ENCODE assay signal across 19 cellular contexts in the genomic region with DNA sequence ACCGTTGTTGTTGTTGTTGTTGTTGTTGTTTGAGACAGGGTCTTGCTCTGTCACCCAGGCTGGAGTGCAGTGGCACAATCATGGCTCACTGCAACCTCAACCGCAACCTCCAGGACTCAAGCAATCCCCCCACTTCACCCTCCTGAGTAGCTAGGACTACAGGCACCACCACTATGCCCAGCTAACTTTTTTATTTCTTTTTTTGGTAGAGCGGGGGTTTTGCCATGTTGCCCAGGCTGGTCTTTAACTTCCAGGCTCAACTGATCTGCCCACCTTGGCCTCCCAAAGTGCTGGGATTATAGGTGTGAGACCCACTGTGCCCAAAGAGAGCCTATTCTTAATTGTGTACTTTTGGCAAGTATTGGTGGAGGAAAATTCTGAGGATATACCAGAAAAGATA. TPM values are rescaled to one million over a fixed set of nuclear protein-coding genes. Genes with fewer than 3 reads are reported as not detected.
A peak's percentile ranks its signal among the peaks of the same experiment; 100 is the strongest.
DNase-seq lines count a peak whose midpoint lies in the region; ATAC-seq, FAIRE-seq and TF ChIP-seq lines count a peak whose summit lies in the region.
"Had no signal": no experiment of that assay in that cellular context is flagged by ENCODE, and none has a peak within 500 bp of the region (broad histone marks: within the 10 kb centered on the region; RNA-seq: fewer than 3 reads in every experiment).

No MANE protein-coding gene starts in this region.

- TF ChIP-seq POLR2A in HCT116 (IDR thresholded peaks at IDR 0.05; ENCODE audit: borderline replicate concordance, extremely low read depth, insufficient read depth, insufficient read length): no peak

- no peaks in the 10 kb centered on the region for H3K27me3 Mint-ChIP-seq in astrocyte (ENCODE audit: low read depth, unreplicated experiment)
- no peaks in the 10 kb centered on the region for H3K27me3 Mint-ChIP-seq in endothelial cell (ENCODE audit: unreplicated experiment)
- H3K27me3 Mint-ChIP-seq: activated naive CD4-positive, alpha-beta T cell treated with anti-CD3 and anti-CD28 coated beads, Interleukin-2, amount 50 U/mL, for 24 hours had no signal

- H3K4me2 ChIP-seq in HCT116 (ENCODE audit: low read length) (peak overlapping the region; percentile 72), astrocyte (ENCODE audit: low read length) (peak overlapping the region; percentile 82), smooth muscle cell (peak overlapping the region; percentile 1)

- H3K4me1 Mint-ChIP-seq in astrocyte (ENCODE audit: low read depth, unreplicated experiment): peaks cover 24% of the 10 kb centered on the region
- no peaks in the 10 kb centered on the region for H3K4me1 Mint-ChIP-seq in endothelial cell (ENCODE audit: unreplicated experiment)
- H3K4me1 Mint-ChIP-seq: activated naive CD4-positive, alpha-beta T cell treated with anti-CD3 and anti-CD28 coated beads, Interleukin-2, amount 50 U/mL, for 24 hours; WTC11 had no signal

- FAIRE-seq in astrocyte (lab: Jason Lieb, UNC): no peak

- TF ChIP-seq RAD21 in HCT116 (IDR thresholded peaks at IDR 0.05; ENCODE audit: low read depth): no peak

- no peaks in the 10 kb centered on the region for H3F3A ChIP-seq in smooth muscle cell (ENCODE audit: low read depth)

- H3K9me3 Mint-ChIP-seq in astrocyte (ENCODE audit: unreplicated experiment) (no peaks in the 10 kb centered on the region), endothelial cell (ENCODE audit: unreplicated experiment) (no peaks in the 10 kb centered on the region)
- H3K9me3 Mint-ChIP-seq: activated naive CD4-positive, alpha-beta T cell treated with anti-CD3 and anti-CD28 coated beads, Interleukin-2, amount 50 U/mL, for 24 hours; activated T-cell treated with anti-CD3 and anti-CD28 coated beads, Interleukin-2, amount 50 U/mL, for 72 hours; T-helper 2 cell treated with Interferon-gamma antibody and Interleukin-4, amounts not matched to agents 5 μg/mL and 100 μg/mL, for 36 hours had no signal

- H3K36me3 Mint-ChIP-seq in astrocyte (ENCODE audit: low read depth, unreplicated experiment) (peaks cover 2% of the 10 kb centered on the region), endothelial cell (ENCODE audit: low read depth, unreplicated experiment) (no peaks in the 10 kb centered on the region)
- H3K36me3 Mint-ChIP-seq: activated naive CD4-positive, alpha-beta T cell treated with anti-CD3 and anti-CD28 coated beads, Interleukin-2, amount 50 U/mL, for 24 hours; WTC11 had no signal

- H3K27me3 ChIP-seq in HCT116 (ENCODE audit: insufficient read depth, low read length) (no peaks in the 10 kb centered on the region), astrocyte (ENCODE audit: insufficient read depth, low read length) (no peaks in the 10 kb centered on the region), smooth muscle cell (ENCODE audit: low read depth) (no peaks in the 10 kb centered on the region)

- H3K36me3 ChIP-seq in HCT116 (ENCODE audit: control insufficient read depth in 1 of 2, insufficient read depth in 2 of 2, low read length in 2 of 2) (no peaks in the 10 kb centered on the region), astrocyte (ENCODE audit: insufficient read depth, low read length) (no peaks in the 10 kb centered on the region), smooth muscle cell (ENCODE audit: low read depth) (no peaks in the 10 kb centered on the region)

- H3K9me3 ChIP-seq in HCT116 (ENCODE audit: control insufficient read depth in 1 of 2, insufficient read depth in 1 of 2, low read depth in 1 of 2, low read length in 2 of 2): no peaks in the 10 kb centered on the region
- no peaks in the 10 kb centered on the region for H3K9me3 ChIP-seq in astrocyte (ENCODE audit: insufficient read depth, low read depth, low read length)
- no peaks in the 10 kb centered on the region for H3K9me3 ChIP-seq in smooth muscle cell (replicated peaks; ENCODE audit: low read depth)
- H3K9me3 ChIP-seq: mucosa of descending colon had no signal

- H3K79me2 ChIP-seq in HCT116 (ENCODE audit: insufficient read depth, low read length): no peaks in the 10 kb centered on the region
- peaks cover 6% of the 10 kb centered on the region for H3K79me2 ChIP-seq in astrocyte (ENCODE audit: insufficient read depth, low read length)
- H3K79me2 ChIP-seq in smooth muscle cell (ENCODE audit: low read depth): no peaks in the 10 kb centered on the region

- no peak for DNase-seq in HCT116 (ENCODE audit: low read depth, low spot score)
- DNase-seq in astrocyte (ENCODE audit: low read depth): no peak
- peak; percentile 33 for DNase-seq in glomerular visceral epithelial cell (ENCODE audit: extremely low spot score)
- no peak for DNase-seq in smooth muscle cell (lab: John Stamatoyannopoulos, UW; ENCODE audit: unreplicated experiment)
- DNase-seq in GM03348 (ENCODE audit: low spot score): no peak
- no peak for DNase-seq in endothelial cell (ENCODE audit: low spot score)
- no peak for DNase-seq in DMS 273 (lab: John Stamatoyannopoulos, UW; ENCODE audit: unreplicated experiment)
- DNase-seq: activated CD8-positive, alpha-beta T cell treated with anti-CD3 and anti-CD28 coated beads, Interleukin-2, amount 10 ng/mL, durations not matched to agents 7 days and 5 days; activated T-cell treated with anti-CD3 and anti-CD28 coated beads, Interleukin-2, amount 50 U/mL, for 72 hours; AML-193; cortex of kidney; H7; mucosa of descending colon; NCI-H1417 treated with DMSO at 0.1 percent for 48 hours; NCI-H526 had no signal

- H3K9ac ChIP-seq in HCT116 (ENCODE audit: low read length): peak overlapping the region; percentile 54
- peak overlapping the region; percentile 93 for H3K9ac ChIP-seq in astrocyte (ENCODE audit: low read length)
- no peak overlapping the region for H3K9ac ChIP-seq in smooth muscle cell (ENCODE audit: low read depth)

- H3K4me3 ChIP-seq in HCT116 (replicated peaks in 1 of 2; ENCODE audit: low read depth in 1 of 2, low read length in 2 of 2): peak overlapping the region in 1 of 2 experiments; percentile 20; a peak in 2 of 4 replicates
- H3K4me3 ChIP-seq in astrocyte (ENCODE audit: insufficient read depth, low read depth, low read length): no peak overlapping the region
- no peak overlapping the region for H3K4me3 ChIP-seq in smooth muscle cell
- H3K4me3 ChIP-seq: mucosa of descending colon had no signal

- intact Hi-C loops in HCT116 (cut with micrococcal nuclease): no loop called here

- 99% methylated on average over 3 of the region's 3 CpGs for WGBS in smooth muscle cell (ENCODE audit: low lambda C conversion rate)

- peak; percentile 9; the same call in 1 of the 2 replicates for ATAC-seq in HCT116
- ATAC-seq: activated CD8-positive, alpha-beta T cell treated with anti-CD3 and anti-CD28 coated beads, Interleukin-2, amount 10 ng/mL, durations not matched to agents 7 days and 5 days; left lobe of liver; WTC11 had no signal

- H3K27ac Mint-ChIP-seq in astrocyte (ENCODE audit: unreplicated experiment) (peak overlapping the region; percentile 98), endothelial cell (ENCODE audit: unreplicated experiment) (no peak overlapping the region)
- H3K27ac Mint-ChIP-seq: activated CD8-positive, alpha-beta T cell treated with anti-CD3 and anti-CD28 coated beads, Interleukin-2, amount 10 ng/mL, durations not matched to agents 7 days and 5 days; activated naive CD4-positive, alpha-beta T cell treated with anti-CD3 and anti-CD28 coated beads, Interleukin-2, amount 50 U/mL, for 24 hours; activated T-cell treated with anti-CD3 and anti-CD28 coated beads, Interleukin-2, amount 50 U/mL, for 72 hours; T-helper 2 cell treated with Interferon-gamma antibody and Interleukin-4, amounts not matched to agents 5 μg/mL and 100 μg/mL, for 36 hours; WTC11 had no signal

- TF ChIP-seq CTCF in HCT116 (IDR thresholded peaks at IDR 0.05 in 2 of 3, conservative IDR thresholded peaks at IDR 0.05 in 1 of 3; ENCODE audit: borderline replicate concordance in 1 of 3, insufficient read depth in 1 of 3, low read depth in 2 of 3, low read length in 2 of 3): no peak
- no peak for TF ChIP-seq CTCF in astrocyte (IDR thresholded peaks at IDR 0.05; ENCODE audit: insufficient read depth, low read depth, low read length)
- TF ChIP-seq CTCF in smooth muscle cell (IDR thresholded peaks at IDR 0.05; ENCODE audit: borderline replicate concordance, insufficient read depth, poor library complexity, severe bottlenecking): no peak
- no peak for TF ChIP-seq CTCF in endothelial cell (IDR thresholded peaks at IDR 0.05; ENCODE audit: unreplicated experiment)

- CTCF ChIA-PET in HCT116 (lab: Charles Lee): no interaction called here

- H3K9me2 ChIP-seq in HCT116 (ENCODE audit: insufficient read depth): no peaks in the 10 kb centered on the region

- H2AFZ ChIP-seq in HCT116 (ENCODE audit: low read depth, low read length, poor library complexity, severe bottlenecking) (no peak overlapping the region), astrocyte (ENCODE audit: low read depth, low read length) (no peak overlapping the region), smooth muscle cell (ENCODE audit: low read depth) (no peak overlapping the region)

- H4K20me1 ChIP-seq in HCT116 (ENCODE audit: insufficient read depth) (no peaks in the 10 kb centered on the region), astrocyte (ENCODE audit: insufficient read depth, low read length) (no peaks in the 10 kb centered on the region), smooth muscle cell (ENCODE audit: low read depth) (no peaks in the 10 kb centered on the region)

- BruUV-seq in HCT116 (replicated peaks; lab: Mats Ljungman, UMichigan): no TSS peak

- RAD21 ChIA-PET in HCT116 (lab: Charles Lee; ENCODE audit: low non-redundant PET in 1 of 2, low total read pairs in 2 of 2, uncharacterized antibody in 2 of 2, unreplicated experiment in 2 of 2): no interaction called here

- H3K4me3 Mint-ChIP-seq in astrocyte (ENCODE audit: unreplicated experiment) (no peak overlapping the region), endothelial cell (ENCODE audit: unreplicated experiment) (no peak overlapping the region)
- H3K4me3 Mint-ChIP-seq: activated CD8-positive, alpha-beta T cell treated with anti-CD3 and anti-CD28 coated beads, Interleukin-2, amount 10 ng/mL, durations not matched to agents 7 days and 5 days; activated naive CD4-positive, alpha-beta T cell treated with anti-CD3 and anti-CD28 coated beads, Interleukin-2, amount 50 U/mL, for 24 hours; activated T-cell treated with anti-CD3 and anti-CD28 coated beads, Interleukin-2, amount 50 U/mL, for 72 hours; T-helper 2 cell treated with Interferon-gamma antibody and Interleukin-4, amounts not matched to agents 5 μg/mL and 100 μg/mL, for 36 hours; WTC11 had no signal

- H3K27ac ChIP-seq in HCT116 (ENCODE audit: low read depth, low read length) (peak overlapping the region; percentile 66), astrocyte (ENCODE audit: low read depth, low read length) (peak overlapping the region; percentile 100), smooth muscle cell (ENCODE audit: low read depth) (peak overlapping the region; percentile 69)

- peaks cover 36 to 69% of the 10 kb centered on the region in 2 experiments for H3K4me1 ChIP-seq in HCT116 (ENCODE audit: control insufficient read depth in 1 of 2, insufficient read depth in 2 of 2, low read length in 2 of 2)
- H3K4me1 ChIP-seq in astrocyte (ENCODE audit: insufficient read depth, low read length): peaks cover 37% of the 10 kb centered on the region
- H3K4me1 ChIP-seq in smooth muscle cell (ENCODE audit: low read depth): no peaks in the 10 kb centered on the region

- POLR2A ChIA-PET in HCT116 (lab: Charles Lee): no interaction called here

RNA-seq across cellular contexts. Expression of a gene that starts 25.7 kb away (rescaled TPM):
- total RNA-seq in HCT116 (2021; ENCODE audit: unreplicated experiment): 9.4 TPM
- 5.7 and 7.0 TPM in 2 replicates for polyA plus RNA-seq in HCT116 (2012)
- 8.3 and 9.3 TPM in 2 replicates for total RNA-seq in astrocyte
- 4.7 and 8.2 TPM in 2 replicates for total RNA-seq in smooth muscle cell
- polyA plus RNA-seq in smooth muscle cell: 6.4 and 9.0 TPM in 2 replicates
- 5.8 TPM for total RNA-seq in endothelial cell (ENCODE audit: unreplicated experiment)

RNA-seq across cellular contexts. Expression of a gene that starts 40.3 kb away (rescaled TPM):
- total RNA-seq in HCT116 (2021; ENCODE audit: unreplicated experiment) (17.7 TPM), astrocyte (7.8 and 8.0 TPM in 2 replicates), smooth muscle cell (5.2 and 13.1 TPM in 2 replicates), endothelial cell (ENCODE audit: unreplicated experiment) (18.5 TPM)
- polyA plus RNA-seq in HCT116 (2012): 7.8 and 11.2 TPM in 2 replicates
- polyA plus RNA-seq in smooth muscle cell: 4.0 and 5.7 TPM in 2 replicates

Comparison
In these comparisons a context has a peak if more than half of its experiments do, and no peak if none do; other contexts are left out.
1. H3K4me2 ChIP-seq: peak in every context shown above with its lines; median percentile 82 in astrocyte; 72 in HCT116; 1 in smooth muscle cell.